Comparison of ENCODE assay signal across 24 cellular contexts in the genomic region with DNA sequence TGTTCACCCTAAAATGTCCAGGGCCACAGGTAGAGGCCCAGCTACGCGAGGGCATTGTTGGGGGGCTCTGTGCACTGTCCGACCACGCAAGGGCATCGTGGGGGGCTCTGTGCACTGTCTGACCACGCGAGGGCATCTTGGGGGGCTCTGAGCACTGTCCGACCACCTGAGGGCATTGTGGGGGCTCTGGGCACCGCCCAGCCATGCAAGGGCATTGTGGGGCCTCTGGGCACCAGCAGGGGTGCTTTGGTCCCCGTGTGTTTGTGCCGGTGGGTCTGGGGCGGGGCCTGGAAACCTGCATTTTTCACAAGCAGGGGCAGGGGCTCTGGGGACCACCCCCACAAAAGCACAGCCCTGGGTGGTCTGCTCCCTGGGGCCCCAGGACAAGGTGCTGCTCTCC.
"Had no signal": no experiment of that assay in that cellular context is flagged by ENCODE, and none has a peak within 500 bp of the region (broad histone marks: within the 10 kb centered on the region; RNA-seq: fewer than 3 reads in every experiment).

No MANE protein-coding gene starts in this region.

- H3K4me3 Mint-ChIP-seq: activated CD8-positive, alpha-beta T cell treated with anti-CD3 and anti-CD28 coated beads, Interleukin-2, amount 10 ng/mL, durations not matched to agents 7 days and 5 days; activated naive CD8-positive, alpha-beta T cell treated with anti-CD3 and anti-CD28 coated beads, Interleukin-2, amount 50 U/mL, for 24 hours; T-helper 1 cell treated with Interleukin-12 subunit alpha and Interleukin-12 subunit beta and Interleukin-4 antibody, amounts not matched to agents 30 μg/mL and 1 μg/mL, for 36 hours; WTC11 had no signal

- H3K27ac ChIP-seq: ascending aorta, brain microvascular endothelial cell, cardiac muscle cell, Peyer's patch had no signal

- ATAC-seq: activated CD8-positive, alpha-beta T cell treated with anti-CD3 and anti-CD28 coated beads, Interleukin-2, amount 10 ng/mL, durations not matched to agents 7 days and 5 days; activated naive CD4-positive, alpha-beta T cell treated with anti-CD3 and anti-CD28 coated beads, Interleukin-2, amount 50 U/mL, for 72 hours; activated naive CD8-positive, alpha-beta T cell treated with anti-CD3 and anti-CD28 coated beads, Interleukin-2, amount 50 U/mL, for 24 hours; K562; WTC11 had no signal

- H3K9me3 Mint-ChIP-seq: activated naive CD4-positive, alpha-beta T cell treated with anti-CD3 and anti-CD28 coated beads, Interleukin-2, amount 50 U/mL, for 72 hours; activated naive CD8-positive, alpha-beta T cell treated with anti-CD3 and anti-CD28 coated beads, Interleukin-2, amount 50 U/mL, for 24 hours; T-helper 1 cell treated with Interleukin-12 subunit alpha and Interleukin-12 subunit beta and Interleukin-4 antibody, amounts not matched to agents 30 μg/mL and 1 μg/mL, for 36 hours; WTC11 had no signal

- H3K36me3 Mint-ChIP-seq: activated naive CD4-positive, alpha-beta T cell treated with anti-CD3 and anti-CD28 coated beads, Interleukin-2, amount 50 U/mL, for 72 hours; WTC11 had no signal

- DNase-seq: activated CD4-positive, alpha-beta T cell treated with anti-CD3 and anti-CD28 coated beads for 48 hours; activated CD4-positive, alpha-beta T cell treated with anti-CD3 and anti-CD28 coated beads, Interleukin-2, amount 50 U/mL, for 4 hours; activated CD4-positive, CD25-positive, alpha-beta regulatory T cell treated with anti-CD3 and anti-CD28 coated beads, Interleukin-2, amount 50 U/mL, for 72 hours; activated CD8-positive, alpha-beta memory T cell treated with anti-CD3 and anti-CD28 coated beads, Interleukin-2, amount 50 U/mL, for 48 hours; activated CD8-positive, alpha-beta T cell treated with anti-CD3 and anti-CD28 coated beads, Interleukin-2, amount 10 ng/mL, durations not matched to agents 7 days and 5 days; activated naive CD4-positive, alpha-beta T cell; activated naive CD8-positive, alpha-beta T cell treated with anti-CD3 and anti-CD28 coated beads, Interleukin-2, amount 50 U/mL, for 24 hours; activated T-cell treated with anti-CD3 and anti-CD28 coated beads, Interleukin-2, amount 50 U/mL, for 1 hour; amniotic stem cell; brain microvascular endothelial cell; Karpas-422; NCI-H1105 treated with DMSO at 0.1 percent for 48 hours; NCI-H146; NCI-H187 treated with DMSO at 0.1 percent for 48 hours; NCI-H2081 treated with DMSO at 0.1 percent for 48 hours; NCI-H524; Peyer's patch; SHP77 treated with DMSO at 0.1 percent for 48 hours had no signal

- H3K9me3 ChIP-seq: ascending aorta, Peyer's patch had no signal

- H3K4me3 ChIP-seq: ascending aorta, cardiac muscle cell, K562, Peyer's patch had no signal

- H3K27ac Mint-ChIP-seq: activated CD8-positive, alpha-beta T cell treated with anti-CD3 and anti-CD28 coated beads, Interleukin-2, amount 10 ng/mL, durations not matched to agents 7 days and 5 days; activated naive CD4-positive, alpha-beta T cell treated with anti-CD3 and anti-CD28 coated beads, Interleukin-2, amount 50 U/mL, for 72 hours; activated naive CD8-positive, alpha-beta T cell treated with anti-CD3 and anti-CD28 coated beads, Interleukin-2, amount 50 U/mL, for 24 hours; T-helper 1 cell treated with Interleukin-12 subunit alpha and Interleukin-12 subunit beta and Interleukin-4 antibody, amounts not matched to agents 30 μg/mL and 1 μg/mL, for 36 hours had no signal

- H3K36me3 ChIP-seq: ascending aorta, brain microvascular endothelial cell, cardiac muscle cell, Peyer's patch had no signal

- H3K27me3 ChIP-seq: ascending aorta, brain microvascular endothelial cell, cardiac muscle cell, Peyer's patch had no signal
